1 cellular context compared by ENCODE assay signal in the genomic region with DNA sequence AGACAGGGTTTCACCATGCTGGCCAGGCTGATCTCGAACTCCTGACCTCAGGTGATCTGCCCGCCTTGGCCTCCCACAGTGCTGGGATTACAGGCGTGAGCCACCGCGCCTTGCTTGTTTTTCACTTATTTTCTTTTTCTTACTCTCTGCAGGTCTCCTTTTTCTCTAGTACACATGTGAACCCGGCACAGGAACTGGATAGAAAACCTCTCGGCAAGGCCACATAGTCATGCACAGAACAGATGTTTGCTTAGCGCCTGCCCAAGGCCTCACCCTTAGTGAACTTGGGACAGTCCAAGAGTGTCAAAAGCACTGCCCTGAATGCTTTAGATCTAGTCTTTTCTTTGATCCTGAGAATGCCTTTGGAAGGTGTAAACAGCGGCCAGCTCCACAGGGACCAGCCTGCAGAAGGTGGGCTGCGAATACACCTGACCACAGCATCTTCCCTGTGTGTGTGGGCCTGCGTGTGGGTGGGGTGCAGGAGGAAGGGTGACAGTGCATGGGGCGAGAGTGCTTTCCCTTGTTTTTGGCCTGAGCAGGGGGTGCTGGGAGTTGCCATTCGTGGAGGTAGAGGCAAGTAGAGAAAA.
TF ChIP-seq lines count a peak whose summit lies in the region.

No MANE protein-coding gene starts in this region.

TF ChIP-seq in HepG2, 621 proteins besides CTCF, POLR2A, EP300 and RAD21 (continued from another document and continues in another):
- TF ChIP-seq, protein P1, sequence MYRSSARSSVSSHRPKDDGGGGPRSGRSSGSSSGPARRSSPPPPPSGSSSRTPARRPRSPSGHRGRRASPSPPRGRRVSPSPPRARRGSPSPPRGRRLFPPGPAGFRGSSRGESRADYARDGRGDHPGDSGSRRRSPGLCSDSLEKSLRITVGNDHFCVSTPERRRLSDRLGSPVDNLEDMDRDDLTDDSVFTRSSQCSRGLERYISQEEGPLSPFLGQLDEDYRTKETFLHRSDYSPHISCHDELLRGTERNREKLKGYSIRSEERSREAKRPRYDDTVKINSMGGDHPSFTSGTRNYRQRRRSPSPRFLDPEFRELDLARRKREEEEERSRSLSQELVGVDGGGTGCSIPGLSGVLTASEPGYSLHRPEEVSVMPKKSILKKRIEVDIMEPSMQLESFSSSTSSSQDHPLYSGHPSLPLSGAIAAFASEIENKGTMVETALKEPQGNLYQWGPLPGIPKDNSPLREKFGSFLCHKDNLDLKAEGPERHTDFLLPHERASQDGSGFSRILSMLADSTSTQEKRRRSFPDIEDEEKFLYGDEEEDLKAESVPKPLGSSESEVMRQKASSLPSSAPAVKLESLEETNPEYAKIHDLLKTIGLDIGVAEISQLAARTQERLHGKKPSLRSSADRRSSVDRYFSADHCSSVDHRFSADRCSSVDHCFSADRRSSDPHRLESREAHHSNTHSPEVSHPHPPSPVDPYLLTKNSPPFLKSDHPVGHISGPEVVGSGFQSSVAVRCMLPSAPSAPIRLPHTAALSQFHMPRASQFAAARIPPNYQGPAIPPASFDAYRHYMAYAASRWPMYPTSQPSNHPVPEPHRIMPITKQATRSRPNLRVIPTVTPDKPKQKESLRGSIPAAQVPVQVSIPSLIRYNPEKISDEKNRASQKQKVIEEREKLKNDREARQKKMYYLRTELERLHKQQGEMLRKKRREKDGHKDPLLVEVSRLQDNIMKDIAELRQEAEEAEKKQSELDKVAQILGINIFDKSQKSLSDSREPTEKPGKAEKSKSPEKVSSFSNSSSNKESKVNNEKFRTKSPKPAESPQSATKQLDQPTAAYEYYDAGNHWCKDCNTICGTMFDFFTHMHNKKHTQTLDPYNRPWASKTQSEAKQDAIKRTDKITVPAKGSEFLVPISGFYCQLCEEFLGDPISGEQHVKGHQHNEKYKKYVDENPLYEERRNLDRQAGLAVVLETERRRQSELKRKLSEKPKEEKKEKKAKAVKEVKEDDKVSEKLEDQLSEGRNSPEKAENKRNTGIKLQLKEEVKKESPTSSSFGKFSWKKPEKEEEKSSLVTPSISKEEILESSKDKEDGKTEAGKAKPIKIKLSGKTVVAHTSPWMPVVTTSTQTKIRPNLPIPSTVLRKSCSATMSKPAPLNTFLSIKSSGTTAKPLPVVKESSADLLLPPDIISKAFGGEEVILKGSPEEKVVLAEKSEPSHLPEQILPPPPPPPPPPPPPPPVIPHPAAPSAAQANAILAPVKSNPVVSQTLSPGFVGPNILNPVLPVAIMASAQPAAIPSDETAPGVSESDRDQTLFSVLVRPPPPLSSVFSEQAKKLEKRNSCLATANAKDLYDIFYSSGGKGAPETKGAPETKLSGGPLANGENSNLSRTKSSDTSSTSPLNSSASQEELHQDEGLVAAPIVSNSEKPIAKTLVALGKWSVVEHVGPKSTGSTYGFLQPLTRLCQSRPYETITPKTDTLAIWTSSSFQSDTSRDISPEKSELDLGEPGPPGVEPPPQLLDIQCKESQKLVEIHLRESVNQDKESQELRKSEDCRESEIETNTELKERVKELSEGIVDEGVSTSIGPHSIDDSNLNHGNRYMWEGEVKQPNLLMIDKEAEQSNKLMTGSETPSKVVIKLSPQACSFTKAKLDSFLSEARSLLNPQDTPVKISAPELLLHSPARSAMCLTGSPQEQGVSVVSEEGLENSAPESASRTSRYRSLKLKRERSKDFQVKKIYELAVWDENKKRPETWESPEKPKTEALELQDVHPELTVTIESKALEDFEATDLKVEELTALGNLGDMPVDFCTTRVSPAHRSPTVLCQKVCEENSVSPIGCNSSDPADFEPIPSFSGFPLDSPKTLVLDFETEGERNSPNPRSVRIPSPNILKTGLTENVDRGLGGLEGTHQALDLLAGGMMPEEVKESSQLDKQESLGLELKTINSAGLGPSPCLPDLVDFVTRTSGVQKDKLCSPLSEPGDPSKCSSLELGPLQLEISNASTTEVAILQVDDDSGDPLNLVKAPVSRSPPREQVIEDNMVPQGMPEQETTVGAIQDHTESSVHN (CRISPR knock-in tag; IDR thresholded peaks at IDR 0.05): no peak
- peak; percentile 87 for TF ChIP-seq ZNF331 (CRISPR knock-in tag; IDR thresholded peaks at IDR 0.05)
- no peak for TF ChIP-seq SIN3A (IDR thresholded peaks at IDR 0.05; ENCODE audit: borderline replicate concordance, low read depth, low read length)
- no peak for TF ChIP-seq IRF1 (CRISPR knock-in tag; IDR thresholded peaks at IDR 0.05; ENCODE audit: low read depth)
- no peak for TF ChIP-seq ATF7 (IDR thresholded peaks at IDR 0.05)
- TF ChIP-seq ATF7 (CRISPR knock-in tag; IDR thresholded peaks at IDR 0.05): peak; percentile 26; the same call in 1 of the 2 replicates
- 0 out of 4 replicates have a peak, but pooled peaks of 1 of the 2 experiments have one; percentile 39 for TF ChIP-seq KLF16 (CRISPR knock-in tag; IDR thresholded peaks at IDR 0.05)
- TF ChIP-seq ZNF644 (CRISPR knock-in tag; IDR thresholded peaks at IDR 0.05; ENCODE audit: low read depth): peak; percentile 49
- peak; percentile 50; the same call in 1 of the 2 replicates for TF ChIP-seq JUND (CRISPR knock-in tag; IDR thresholded peaks at IDR 0.05)
- TF ChIP-seq ZNF136 (CRISPR knock-in tag; IDR thresholded peaks at IDR 0.05; ENCODE audit: low read depth): no peak
- TF ChIP-seq XBP1 (CRISPR knock-in tag; IDR thresholded peaks at IDR 0.05): no peak
- no peak; the same call in 1 of the 2 replicates for TF ChIP-seq TAF1 (CRISPR knock-in tag; IDR thresholded peaks at IDR 0.05)
- TF ChIP-seq SNAPC4 (CRISPR knock-in tag; IDR thresholded peaks at IDR 0.05): no peak
- TF ChIP-seq HNRNPH1 (optimal IDR thresholded peaks at IDR 0.05; ENCODE audit: low read depth, low read length): no peak
- TF ChIP-seq FOXA3 (CRISPR knock-in tag; IDR thresholded peaks at IDR 0.05): peak; percentile 95
- peak; percentile 11; the same call in 1 of the 2 replicates for TF ChIP-seq ZNF652 (CRISPR knock-in tag; IDR thresholded peaks at IDR 0.05; ENCODE audit: borderline replicate concordance, low read depth)
- 0 out of 2 replicates have a peak, but pooled peaks have one; percentile 31 for TF ChIP-seq ZNF639 (CRISPR knock-in tag; conservative IDR thresholded peaks at IDR 0.05)
- no peak for TF ChIP-seq ZNF354B (CRISPR knock-in tag; IDR thresholded peaks at IDR 0.05)
- TF ChIP-seq ZC3H13 (CRISPR knock-in tag; IDR thresholded peaks at IDR 0.05): no peak
- no peak for TF ChIP-seq USF2 (IDR thresholded peaks at IDR 0.05; ENCODE audit: low read depth, low read length)
- TF ChIP-seq USF2 (CRISPR knock-in tag; IDR thresholded peaks at IDR 0.05; ENCODE audit: borderline replicate concordance): no peak
- peak; percentile 95 for TF ChIP-seq ZMYM3 (CRISPR knock-in tag; IDR thresholded peaks at IDR 0.05)
- no peak for TF ChIP-seq ASH2L (IDR thresholded peaks at IDR 0.05; ENCODE audit: insufficient read length, low read depth, low read length)
- TF ChIP-seq ZSCAN21 (CRISPR knock-in tag; IDR thresholded peaks at IDR 0.05; ENCODE audit: borderline replicate concordance): no peak
- TF ChIP-seq ZBTB42 (CRISPR knock-in tag; IDR thresholded peaks at IDR 0.05): peak; percentile 62; the same call in 1 of the 2 replicates
- TF ChIP-seq TGIF2 (CRISPR knock-in tag; IDR thresholded peaks at IDR 0.05): peak; percentile 64; the same call in 1 of the 2 replicates
- peak; percentile 91; the same call in 1 of the 2 replicates for TF ChIP-seq ZBTB34 (CRISPR knock-in tag; IDR thresholded peaks at IDR 0.05)
- TF ChIP-seq, protein P2, sequence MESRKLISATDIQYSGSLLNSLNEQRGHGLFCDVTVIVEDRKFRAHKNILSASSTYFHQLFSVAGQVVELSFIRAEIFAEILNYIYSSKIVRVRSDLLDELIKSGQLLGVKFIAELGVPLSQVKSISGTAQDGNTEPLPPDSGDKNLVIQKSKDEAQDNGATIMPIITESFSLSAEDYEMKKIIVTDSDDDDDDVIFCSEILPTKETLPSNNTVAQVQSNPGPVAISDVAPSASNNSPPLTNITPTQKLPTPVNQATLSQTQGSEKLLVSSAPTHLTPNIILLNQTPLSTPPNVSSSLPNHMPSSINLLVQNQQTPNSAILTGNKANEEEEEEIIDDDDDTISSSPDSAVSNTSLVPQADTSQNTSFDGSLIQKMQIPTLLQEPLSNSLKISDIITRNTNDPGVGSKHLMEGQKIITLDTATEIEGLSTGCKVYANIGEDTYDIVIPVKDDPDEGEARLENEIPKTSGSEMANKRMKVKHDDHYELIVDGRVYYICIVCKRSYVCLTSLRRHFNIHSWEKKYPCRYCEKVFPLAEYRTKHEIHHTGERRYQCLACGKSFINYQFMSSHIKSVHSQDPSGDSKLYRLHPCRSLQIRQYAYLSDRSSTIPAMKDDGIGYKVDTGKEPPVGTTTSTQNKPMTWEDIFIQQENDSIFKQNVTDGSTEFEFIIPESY (CRISPR knock-in tag; IDR thresholded peaks at IDR 0.05): peak; percentile 65; the same call in 1 of the 2 replicates
- no peak for TF ChIP-seq ZNF33A (CRISPR knock-in tag; IDR thresholded peaks at IDR 0.05; ENCODE audit: borderline replicate concordance)
- no peak for TF ChIP-seq SRF (IDR thresholded peaks at IDR 0.05; ENCODE audit: low read depth, low read length)
- no peak for TF ChIP-seq ATF1 (CRISPR knock-in tag; IDR thresholded peaks at IDR 0.05)
- TF ChIP-seq HOXA5 (CRISPR knock-in tag; IDR thresholded peaks at IDR 0.05): 0 out of 2 replicates have a peak, but pooled peaks have one; percentile 58
- TF ChIP-seq MTF1 (CRISPR knock-in tag; IDR thresholded peaks at IDR 0.05): no peak
- peak; percentile 79 for TF ChIP-seq CREM (IDR thresholded peaks at IDR 0.05)
- no peak for TF ChIP-seq CREM (CRISPR knock-in tag; IDR thresholded peaks at IDR 0.05)
